In the genomic region with DNA sequence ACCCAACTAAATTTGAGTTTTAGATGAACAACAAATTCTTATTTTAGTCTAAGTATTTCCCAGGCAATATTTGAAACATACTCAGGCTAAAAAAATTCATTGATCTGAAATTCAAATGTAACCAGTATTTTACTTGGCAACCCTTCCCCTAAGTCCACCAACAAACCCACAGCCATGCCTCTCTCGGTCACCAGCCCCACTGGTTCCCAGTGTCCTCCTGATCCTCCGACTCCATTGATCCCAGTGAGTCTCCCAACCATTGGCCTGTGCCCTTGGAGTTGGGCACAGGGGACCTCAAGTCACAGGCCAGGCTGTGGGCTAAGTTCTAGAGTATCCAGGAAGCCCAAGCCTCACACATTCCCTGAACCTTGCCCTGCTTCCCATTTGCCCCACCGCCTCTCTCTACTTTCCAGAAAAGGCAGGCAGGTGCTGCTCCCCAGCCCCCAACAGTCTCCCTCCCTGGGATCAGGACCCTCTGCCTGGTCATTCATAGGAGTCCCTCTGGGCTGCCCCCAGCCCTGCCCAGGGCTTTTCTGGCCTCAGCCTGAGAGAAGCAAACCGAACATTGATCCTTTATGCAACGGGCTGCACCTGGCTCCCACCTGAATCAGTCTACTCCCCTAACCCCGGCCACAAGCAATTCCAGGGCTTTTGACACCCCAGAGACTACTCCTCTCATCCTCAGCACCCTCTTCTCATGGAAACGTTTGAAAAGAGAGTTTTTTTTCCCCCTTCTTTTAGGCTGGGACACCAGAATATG, we compare ENCODE assay signal across 16 cellular contexts.
DNase-seq lines count a peak whose midpoint lies in the region; ATAC-seq and TF ChIP-seq lines count a peak whose summit lies in the region.
"Had no signal": no experiment of that assay in that cellular context is flagged by ENCODE, and none has a peak within 500 bp of the region (broad histone marks: within the 10 kb centered on the region; RNA-seq: fewer than 3 reads in every experiment).

No MANE protein-coding gene starts in this region.

- ATAC-seq in thoracic aorta (ENCODE audit: insufficient number of reproducible peaks, low FRiP score, low read depth), result no peak
- no peak for ATAC-seq in GM19455 (IDR thresholded peaks at IDR 0.05; ENCODE audit: unreplicated experiment)
- ATAC-seq in omental fat pad (ENCODE audit: low FRiP score), result no peak
- ATAC-seq: Panc1 had no signal

- H3K36me3 ChIP-seq in mucosa of rectum (ENCODE audit: control insufficient read depth in 2 of 2, insufficient read depth in 2 of 2, low read length in 2 of 2), result no peaks in the 10 kb centered on the region
- H3K36me3 ChIP-seq in thoracic aorta, result no peaks in the 10 kb centered on the region

- H3K4me1 ChIP-seq in mucosa of rectum (ENCODE audit: control insufficient read depth in 2 of 2, insufficient read depth in 2 of 2, low read length in 2 of 2), result no peaks in the 10 kb centered on the region
- H3K4me1 ChIP-seq in thoracic aorta (ENCODE audit: control insufficient read depth in 1 of 2, low read depth in 2 of 2), result peaks cover 0 to 30% of the 10 kb centered on the region in 2 donors
- H3K4me1 ChIP-seq: A549 had no signal

- H3K9me3 ChIP-seq in mucosa of rectum (ENCODE audit: control insufficient read depth in 2 of 2, low read length in 2 of 2) (no peaks in the 10 kb centered on the region), thoracic aorta (no peaks in the 10 kb centered on the region)
- H3K9me3 ChIP-seq: A549 had no signal

- peaks cover 36% of the 10 kb centered on the region for H3K27me3 Mint-ChIP-seq in activated naive CD4-positive, alpha-beta T cell treated with anti-CD3 and anti-CD28 coated beads, Interleukin-2, amount 10 ng/mL, durations not matched to agents 7 days and 5 days
- H3K27me3 Mint-ChIP-seq in endothelial cell (ENCODE audit: unreplicated experiment) (peaks cover 16% of the 10 kb centered on the region), immature natural killer cell (ENCODE audit: low read depth in 3 of 3) (peaks cover 0 to 3% (median 2%) of the 10 kb centered on the region in 3 donors)

- H3K27ac Mint-ChIP-seq in activated naive CD4-positive, alpha-beta T cell treated with anti-CD3 and anti-CD28 coated beads, Interleukin-2, amount 10 ng/mL, durations not matched to agents 7 days and 5 days, result peak overlapping the region; percentile 17
- H3K27ac Mint-ChIP-seq in endothelial cell (ENCODE audit: unreplicated experiment), result peak overlapping the region; percentile 99
- peak overlapping the region in 2 of 6 donors; percentile 21 to 50 for H3K27ac Mint-ChIP-seq in immature natural killer cell

- H3K36me3 Mint-ChIP-seq in activated naive CD4-positive, alpha-beta T cell treated with anti-CD3 and anti-CD28 coated beads, Interleukin-2, amount 10 ng/mL, durations not matched to agents 7 days and 5 days, result no peaks in the 10 kb centered on the region
- peaks cover 4% of the 10 kb centered on the region for H3K36me3 Mint-ChIP-seq in endothelial cell (ENCODE audit: low read depth, unreplicated experiment)
- no peaks in the 10 kb centered on the region for H3K36me3 Mint-ChIP-seq in immature natural killer cell

- no peaks in the 10 kb centered on the region for H3K27me3 ChIP-seq in mucosa of rectum (ENCODE audit: control insufficient read depth in 2 of 2, insufficient read depth in 2 of 2, low read length in 2 of 2)
- H3K27me3 ChIP-seq in thoracic aorta (replicated peaks; ENCODE audit: insufficient read depth), result no peaks in the 10 kb centered on the region

- H3K9me3 Mint-ChIP-seq in activated naive CD4-positive, alpha-beta T cell treated with anti-CD3 and anti-CD28 coated beads, Interleukin-2, amount 10 ng/mL, durations not matched to agents 7 days and 5 days, result no peaks in the 10 kb centered on the region
- no peaks in the 10 kb centered on the region for H3K9me3 Mint-ChIP-seq in endothelial cell (ENCODE audit: unreplicated experiment)
- no peaks in the 10 kb centered on the region for H3K9me3 Mint-ChIP-seq in immature natural killer cell

- CTCF ChIA-PET in activated naive CD4-positive, alpha-beta T cell treated with anti-CD3 and anti-CD28 coated beads, Interleukin-2, amount 10 ng/mL, durations not matched to agents 7 days and 5 days (lab: Charles Lee), result no interaction called here

- H3K27ac ChIP-seq in mucosa of rectum (ENCODE audit: low read depth in 2 of 2, low read length in 2 of 2) (peak overlapping the region; percentile 23 to 24), thoracic aorta (peak overlapping the region; percentile 39 to 50)

- no peak overlapping the region for H3K4me3 Mint-ChIP-seq in activated naive CD4-positive, alpha-beta T cell treated with anti-CD3 and anti-CD28 coated beads, Interleukin-2, amount 10 ng/mL, durations not matched to agents 7 days and 5 days
- H3K4me3 Mint-ChIP-seq in endothelial cell (ENCODE audit: unreplicated experiment) (no peak overlapping the region), immature natural killer cell (no peak overlapping the region)

- H3K4me3 ChIP-seq in mucosa of rectum (ENCODE audit: low read length in 2 of 2), result no peak overlapping the region
- H3K4me3 ChIP-seq in thoracic aorta, result no peak overlapping the region
- H3K4me3 ChIP-seq: A549 had no signal

- no peak overlapping the region for H3K9ac ChIP-seq in mucosa of rectum (ENCODE audit: low read depth in 1 of 2, low read length in 2 of 2)

- no peak for TF ChIP-seq CTCF in endothelial cell (IDR thresholded peaks at IDR 0.05; ENCODE audit: unreplicated experiment)
- TF ChIP-seq CTCF in thoracic aorta (IDR thresholded peaks at IDR 0.05), result no peak
- TF ChIP-seq CTCF in omental fat pad (IDR thresholded peaks at IDR 0.05), result no peak

- no peak for DNase-seq in activated naive CD4-positive, alpha-beta T cell treated with anti-CD3 and anti-CD28 coated beads, Interleukin-2, amount 10 ng/mL, durations not matched to agents 7 days and 5 days
- DNase-seq in activated naive CD4-positive, alpha-beta T cell treated with Interleukin-2 at 50 U/mL for 16 hours, result no peak
- DNase-seq in endothelial cell (ENCODE audit: low spot score), result no peak
- DNase-seq in thoracic aorta (ENCODE audit: low spot score), result no peak
- no peak for DNase-seq in omental fat pad (ENCODE audit: low spot score)
- no peak for DNase-seq in immature natural killer cell
- DNase-seq: activated CD4-positive, alpha-beta T cell treated with anti-CD3 and anti-CD28 coated beads for 48 hours; activated T-cell treated with anti-CD3 and anti-CD28 coated beads, Interleukin-2, amount 50 U/mL, for 48 hours; GDM1; NCI-H2029; NCI-H526; stimulated activated CD4-positive, alpha-beta T cell treated with anti-CD3 and anti-CD28 coated beads, Interleukin-4, amount 100 ng/mL, for 24 hours had no signal

- peaks cover 12% of the 10 kb centered on the region for H3K4me1 Mint-ChIP-seq in activated naive CD4-positive, alpha-beta T cell treated with anti-CD3 and anti-CD28 coated beads, Interleukin-2, amount 10 ng/mL, durations not matched to agents 7 days and 5 days
- peaks cover 72% of the 10 kb centered on the region for H3K4me1 Mint-ChIP-seq in endothelial cell (ENCODE audit: unreplicated experiment)
- peaks cover 0 to 1% of the 10 kb centered on the region in 2 donors for H3K4me1 Mint-ChIP-seq in immature natural killer cell
